20 cellular contexts compared by ENCODE assay signal in the genomic region with DNA sequence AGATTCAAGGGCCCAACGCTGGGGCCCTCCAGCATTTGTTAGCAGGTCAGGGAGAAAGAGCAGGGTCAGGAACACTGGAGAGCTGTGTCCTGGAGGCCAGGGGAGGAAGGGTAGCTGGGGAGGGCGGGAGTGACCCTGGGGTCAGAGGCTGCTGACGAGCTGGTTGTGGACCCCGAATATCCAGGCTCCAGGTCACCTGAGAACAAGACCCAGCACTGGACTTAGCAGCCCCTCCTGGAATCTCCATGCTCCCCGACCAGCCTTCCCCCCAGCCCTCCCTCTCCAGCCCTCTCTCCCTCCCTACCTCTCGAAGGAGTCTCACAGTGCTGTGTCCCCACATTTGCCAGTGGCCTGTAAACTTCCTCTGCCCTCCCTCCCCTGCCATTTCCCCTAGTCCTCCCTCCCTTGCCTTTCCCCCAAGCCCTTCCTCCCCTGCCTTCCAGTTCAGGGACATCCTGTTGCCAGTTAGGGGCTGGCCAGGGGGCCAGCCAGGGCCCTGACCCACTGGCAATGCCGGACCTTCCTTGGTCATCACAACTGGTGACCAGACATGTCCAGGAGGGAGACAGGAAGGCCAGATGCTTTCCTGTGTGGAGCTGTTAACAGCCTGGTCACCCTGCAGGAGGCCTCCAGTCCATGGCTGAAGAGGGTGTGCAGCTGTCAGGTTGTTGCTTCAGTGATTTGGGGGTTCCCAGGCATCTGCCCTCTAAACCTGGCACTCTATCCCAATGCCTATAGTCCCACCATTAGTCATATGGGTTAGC. TPM values are rescaled to one million over a fixed set of nuclear protein-coding genes. Genes with fewer than 3 reads are reported as not detected.
"Had no signal": no experiment of that assay in that cellular context is flagged by ENCODE, and none has a peak within 500 bp of the region (broad histone marks: within the 10 kb centered on the region; RNA-seq: fewer than 3 reads in every experiment).

No MANE protein-coding gene starts in this region.

- H3K4me1 Mint-ChIP-seq: activated T-helper 17 cell treated with anti-CD3 and anti-CD28 coated beads, Interleukin-2, amount 50 U/mL, for 72 hours; endodermal cell; stimulated activated effector memory CD8-positive, alpha-beta T cell treated with anti-CD3 and anti-CD28 coated beads, Interleukin-12 subunit alpha, Interleukin-12 subunit beta, amount 100 ng/mL, for 72 hours had no signal

- H3K36me3 ChIP-seq: ascending aorta, breast epithelium had no signal

- H3K4me3 ChIP-seq: ascending aorta, breast epithelium, dorsolateral prefrontal cortex, skin epidermis, testis had no signal

- H3K9me3 ChIP-seq: ascending aorta, breast epithelium, testis had no signal

- ATAC-seq: activated T-helper 17 cell treated with anti-CD3 and anti-CD28 coated beads, Interleukin-2, amount 50 U/mL, for 72 hours; left colon; stimulated activated effector memory CD8-positive, alpha-beta T cell treated with anti-CD3 and anti-CD28 coated beads, Interleukin-12 subunit alpha, Interleukin-12 subunit beta, amount 100 ng/mL, for 72 hours had no signal

- H3K27ac Mint-ChIP-seq: activated T-helper 17 cell treated with anti-CD3 and anti-CD28 coated beads, Interleukin-2, amount 50 U/mL, for 72 hours; endodermal cell; progenitor cell of endocrine pancreas; stimulated activated effector memory CD8-positive, alpha-beta T cell treated with anti-CD3 and anti-CD28 coated beads, Interleukin-12 subunit alpha, Interleukin-12 subunit beta, amount 100 ng/mL, for 72 hours had no signal

- H3K27me3 ChIP-seq: ascending aorta, breast epithelium, testis had no signal

- H3K36me3 Mint-ChIP-seq: stimulated activated effector memory CD8-positive, alpha-beta T cell treated with anti-CD3 and anti-CD28 coated beads, Interleukin-12 subunit alpha, Interleukin-12 subunit beta, amount 100 ng/mL, for 72 hours had no signal

- DNase-seq: activated CD4-positive, alpha-beta T cell treated with anti-CD3 and anti-CD28 coated beads, Interleukin-2, amount 50 U/mL, for 4 hours; activated naive CD4-positive, alpha-beta T cell treated with anti-CD3 and anti-CD28 coated beads, Interleukin-2, amount 50 U/mL, for 16 hours; activated T-cell treated with anti-CD3 and anti-CD28 coated beads, Interleukin-2, amount 50 U/mL, for 1 hour; endodermal cell; foreskin fibroblast; left colon; occipital lobe; stimulated activated CD4-positive, alpha-beta T cell treated with anti-CD3 and anti-CD28 coated beads, Interleukin-2, amount 100 ng/mL, for 48 hours; testis had no signal

- H3K9me3 Mint-ChIP-seq: activated T-helper 17 cell treated with anti-CD3 and anti-CD28 coated beads, Interleukin-2, amount 50 U/mL, for 72 hours; stimulated activated effector memory CD8-positive, alpha-beta T cell treated with anti-CD3 and anti-CD28 coated beads, Interleukin-12 subunit alpha, Interleukin-12 subunit beta, amount 100 ng/mL, for 72 hours had no signal

- H3K4me1 ChIP-seq: breast epithelium had no signal

- H3K4me3 Mint-ChIP-seq: activated T-helper 17 cell treated with anti-CD3 and anti-CD28 coated beads, Interleukin-2, amount 50 U/mL, for 72 hours; endodermal cell; stimulated activated effector memory CD8-positive, alpha-beta T cell treated with anti-CD3 and anti-CD28 coated beads, Interleukin-12 subunit alpha, Interleukin-12 subunit beta, amount 100 ng/mL, for 72 hours had no signal

- H3K27ac ChIP-seq: ascending aorta, breast epithelium, dorsolateral prefrontal cortex, epithelial cell of prostate, skin epidermis, testis had no signal

RNA-seq across cellular contexts. Expression of a gene that starts 55.3 kb away (rescaled TPM):
- total RNA-seq: activated T-helper 17 cell treated with anti-CD3 and anti-CD28 coated beads, Interleukin-2, amount 50 U/mL, for 72 hours; lung microvascular endothelial cell; T-helper 2 cell treated with Interferon-gamma antibody and Interleukin-4, amounts not matched to agents 100 ng/mL and 5 ng/mL, for 36 hours had no signal
- polyA plus RNA-seq: neural cell had no signal
